Comparison of ENCODE assay signal across 17 cellular contexts in genomic region chr6:129069006-129069405, GRCh38.
"Had no signal": no experiment of that assay in that cellular context is flagged by ENCODE, and none has a peak within 500 bp of the region (broad histone marks: within the 10 kb centered on the region; RNA-seq: fewer than 3 reads in every experiment).

No MANE protein-coding gene starts in this region.

- H3K9me3 Mint-ChIP-seq: activated T-helper 1 cell treated with anti-CD3 and anti-CD28 coated beads, Interleukin-12 subunit alpha, Interleukin-12 subunit beta, Interleukin-2, Interleukin-4 antibody, amounts not matched to agents 30 ng/mL and 10 ng/mL and 1 ng/mL, durations not matched to agents 14 hours and 24 hours and 36 hours had no signal

- H3K4me3 ChIP-seq: cardiac muscle cell, SK-N-MC, testis had no signal

- H3K27me3 Mint-ChIP-seq: stimulated activated naive CD8-positive, alpha-beta T cell treated with anti-CD3 and anti-CD28 coated beads, Interleukin-15, amount 100 ng/mL, for 72 hours; type B pancreatic cell had no signal

- H3K36me3 Mint-ChIP-seq: activated naive CD4-positive, alpha-beta T cell treated with anti-CD3 and anti-CD28 coated beads, Interleukin-2, amount 50 U/mL, for 72 hours had no signal

- H3K27ac Mint-ChIP-seq: activated naive CD4-positive, alpha-beta T cell treated with anti-CD3 and anti-CD28 coated beads, Interleukin-2, amount 50 U/mL, for 72 hours; activated T-helper 1 cell treated with anti-CD3 and anti-CD28 coated beads, Interleukin-12 subunit alpha, Interleukin-12 subunit beta, Interleukin-2, Interleukin-4 antibody, amounts not matched to agents 30 ng/mL and 10 ng/mL and 1 ng/mL, durations not matched to agents 14 hours and 24 hours and 36 hours; stimulated activated naive CD8-positive, alpha-beta T cell treated with anti-CD3 and anti-CD28 coated beads, Interleukin-15, amount 100 ng/mL, for 72 hours; type B pancreatic cell had no signal

- H3K36me3 ChIP-seq: cardiac muscle cell had no signal

- H3K27me3 ChIP-seq: cardiac muscle cell, foreskin keratinocyte, testis had no signal

- H3K4me1 ChIP-seq: foreskin keratinocyte, testis had no signal

- H3K27ac ChIP-seq: cardiac muscle cell, foreskin keratinocyte, SK-N-MC had no signal

- H3K4me3 Mint-ChIP-seq: activated T-helper 1 cell treated with anti-CD3 and anti-CD28 coated beads, Interleukin-12 subunit alpha, Interleukin-12 subunit beta, Interleukin-2, Interleukin-4 antibody, amounts not matched to agents 30 ng/mL and 10 ng/mL and 1 ng/mL, durations not matched to agents 14 hours and 24 hours and 36 hours; stimulated activated naive CD8-positive, alpha-beta T cell treated with anti-CD3 and anti-CD28 coated beads, Interleukin-15, amount 100 ng/mL, for 72 hours; type B pancreatic cell had no signal

- DNase-seq: activated CD4-positive, alpha-beta T cell treated with anti-CD3 and anti-CD28 coated beads, Interleukin-2, amount 50 U/mL, for 48 hours; activated gamma-delta T cell treated with Interleukin-2 at 50 U/mL for 16 hours; amniotic stem cell; foreskin keratinocyte; hypothalamus; midbrain; occipital lobe; retina; stimulated activated CD4-positive, alpha-beta T cell treated with anti-CD3 and anti-CD28 coated beads, Interleukin-4, amount 100 ng/mL, for 1 hour; stimulated activated naive CD8-positive, alpha-beta T cell treated with anti-CD3 and anti-CD28 coated beads, Interleukin-15, amount 100 ng/mL, for 72 hours; testis had no signal

- H3K9me3 ChIP-seq: testis had no signal

- H3K4me1 Mint-ChIP-seq: stimulated activated naive CD8-positive, alpha-beta T cell treated with anti-CD3 and anti-CD28 coated beads, Interleukin-15, amount 100 ng/mL, for 72 hours had no signal

- ATAC-seq: activated naive CD4-positive, alpha-beta T cell treated with anti-CD3 and anti-CD28 coated beads, Interleukin-2, amount 50 U/mL, for 72 hours; foreskin keratinocyte; left lobe of liver; stimulated activated naive CD8-positive, alpha-beta T cell treated with anti-CD3 and anti-CD28 coated beads, Interleukin-15, amount 100 ng/mL, for 72 hours had no signal
